9 cellular contexts compared by ENCODE assay signal in the genomic region with DNA sequence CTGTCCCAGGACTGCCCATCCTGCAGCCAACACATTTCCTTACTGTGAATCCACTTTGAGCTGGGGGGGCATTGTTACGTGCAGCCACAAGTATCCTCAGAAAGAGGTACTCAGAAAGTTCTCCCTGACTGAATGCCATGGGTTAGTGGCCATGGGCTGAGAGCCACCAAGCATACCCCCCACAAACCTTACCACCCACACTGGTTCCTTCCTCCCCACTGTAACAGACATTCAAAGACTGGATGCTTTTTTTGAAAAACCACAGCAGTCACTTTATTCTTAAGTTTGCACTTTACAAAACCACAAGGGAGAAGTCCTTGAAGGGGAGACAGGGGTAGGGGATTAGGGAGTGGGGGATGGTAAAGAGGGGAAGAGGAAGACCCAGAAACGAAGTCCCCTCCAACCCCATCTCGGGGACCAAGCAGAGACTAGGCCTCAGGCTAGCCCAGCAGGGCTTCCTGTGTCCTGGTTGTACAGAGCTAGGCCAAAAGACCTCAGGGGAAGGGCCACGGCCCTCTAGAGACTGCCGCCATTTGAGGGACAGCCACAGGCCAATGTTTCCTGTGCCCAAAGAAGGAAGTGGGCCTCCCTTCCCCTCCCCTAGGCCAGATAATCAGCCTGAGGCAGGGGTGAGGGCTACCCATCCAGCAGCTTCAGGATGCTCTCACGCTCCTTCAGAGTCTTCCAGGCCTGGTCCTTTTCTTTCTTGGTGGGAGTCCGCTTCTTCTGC. TPM values are rescaled to one million over a fixed set of nuclear protein-coding genes. Genes with fewer than 3 reads are reported as not detected.
DNase-seq lines count a peak whose midpoint lies in the region; ATAC-seq, FAIRE-seq and TF ChIP-seq lines count a peak whose summit lies in the region.
"Had no signal": no experiment of that assay in that cellular context is flagged by ENCODE, and none has a peak within 500 bp of the region (broad histone marks: within the 10 kb centered on the region; RNA-seq: fewer than 3 reads in every experiment).

No MANE protein-coding gene starts in this region.

- 61 to 80% (median 71%) methylated on average over 7 of the region's 7 CpGs for WGBS in small intestine, 3 donors
- 87% methylated on average over 7 of the region's 7 CpGs for WGBS in hepatocyte (ENCODE audit: low lambda C conversion rate, missing lambda C conversion rate)

- peak; percentile 22 for TF ChIP-seq POLR2A in NB4 (IDR thresholded peaks at IDR 0.05; ENCODE audit: extremely low read depth, insufficient read length)

- H3K4me3 ChIP-seq in DND-41 (ENCODE audit: low read depth in 1 of 2, low read length in 2 of 2) (no peak overlapping the region), NB4 (ENCODE audit: low read depth, low read length) (no peak overlapping the region), small intestine (ENCODE audit: low read depth in 1 of 2, low read length in 2 of 2) (no peak overlapping the region), hepatocyte (no peak overlapping the region)
- H3K4me3 ChIP-seq: psoas muscle had no signal

- H3K36me3 ChIP-seq in DND-41 (ENCODE audit: insufficient read depth, low read length): peaks cover 25% of the 10 kb centered on the region
- peaks cover 4 to 5% of the 10 kb centered on the region in 2 donors for H3K36me3 ChIP-seq in small intestine (ENCODE audit: control insufficient read depth in 2 of 2, insufficient read depth in 2 of 2, low read length in 2 of 2)
- no peaks in the 10 kb centered on the region for H3K36me3 ChIP-seq in hepatocyte (replicated peaks; ENCODE audit: insufficient read depth, low read depth)

- H3K79me2 ChIP-seq in DND-41 (ENCODE audit: insufficient read depth, low read length): no peaks in the 10 kb centered on the region
- H3K79me2 ChIP-seq in hepatocyte: no peaks in the 10 kb centered on the region

- peaks cover 8% of the 10 kb centered on the region for H3K27me3 ChIP-seq in DND-41 (ENCODE audit: insufficient read depth, low read length, poor library complexity)
- H3K27me3 ChIP-seq in small intestine (ENCODE audit: control insufficient read depth in 2 of 2, insufficient read depth in 2 of 2, low read length in 2 of 2): no peaks in the 10 kb centered on the region
- H3K27me3 ChIP-seq in hepatocyte: no peaks in the 10 kb centered on the region

- H4K20me1 ChIP-seq in DND-41 (ENCODE audit: insufficient read depth, low read length) (peaks cover 31% of the 10 kb centered on the region), hepatocyte (ENCODE audit: insufficient read depth, poor library complexity, severe bottlenecking) (no peaks in the 10 kb centered on the region)

- peak overlapping the region; percentile 89 for H3K27ac Mint-ChIP-seq in activated naive CD8-positive, alpha-beta T cell treated with anti-CD3 and anti-CD28 coated beads, Interleukin-2, amount 50 U/mL, for 24 hours

- H3K36me3 Mint-ChIP-seq in activated naive CD8-positive, alpha-beta T cell treated with anti-CD3 and anti-CD28 coated beads, Interleukin-2, amount 50 U/mL, for 24 hours (ENCODE audit: low read depth): peaks cover 37% of the 10 kb centered on the region

- H3K27me3 Mint-ChIP-seq in activated naive CD8-positive, alpha-beta T cell treated with anti-CD3 and anti-CD28 coated beads, Interleukin-2, amount 50 U/mL, for 24 hours: no peaks in the 10 kb centered on the region

- H3K4me1 ChIP-seq in DND-41 (ENCODE audit: insufficient read depth, low read length) (peaks cover 28% of the 10 kb centered on the region), small intestine (ENCODE audit: control insufficient read depth in 2 of 2, insufficient read depth in 1 of 2, low read depth in 1 of 2, low read length in 1 of 2) (peaks cover 6 to 13% of the 10 kb centered on the region in 2 donors), hepatocyte (ENCODE audit: insufficient read depth) (no peaks in the 10 kb centered on the region)
- H3K4me1 ChIP-seq: psoas muscle had no signal

- H3K9me3 Mint-ChIP-seq in activated naive CD8-positive, alpha-beta T cell treated with anti-CD3 and anti-CD28 coated beads, Interleukin-2, amount 50 U/mL, for 24 hours: no peaks in the 10 kb centered on the region

- peak overlapping the region; percentile 4; the same call in 1 of the 2 replicates for H3K9ac ChIP-seq in DND-41 (ENCODE audit: low read depth, low read length)

- no peaks in the 10 kb centered on the region for H3K9me2 ChIP-seq in hepatocyte (replicated peaks; ENCODE audit: insufficient read depth)

- H2AFZ ChIP-seq in DND-41 (ENCODE audit: low read depth, low read length) (no peak overlapping the region), hepatocyte (no peak overlapping the region)

- H3K27ac ChIP-seq in DND-41 (ENCODE audit: low read length) (peak overlapping the region; percentile 62), small intestine (ENCODE audit: low read depth in 1 of 2, low read length in 1 of 2) (peak overlapping the region; percentile 15 to 57), hepatocyte (no peak overlapping the region)
- H3K27ac ChIP-seq: psoas muscle had no signal

- peak; percentile 92 for ATAC-seq in DND-41 (ENCODE audit: insufficient read depth, low read depth)
- ATAC-seq in GM21447 (IDR thresholded peaks at IDR 0.05; ENCODE audit: unreplicated experiment): peak; percentile 60
- ATAC-seq in activated naive CD8-positive, alpha-beta T cell treated with anti-CD3 and anti-CD28 coated beads, Interleukin-2, amount 50 U/mL, for 24 hours: peak; percentile 64
- ATAC-seq in HG03095 (IDR thresholded peaks at IDR 0.05; ENCODE audit: unreplicated experiment): no peak

- TF ChIP-seq CTCF in DND-41 (IDR thresholded peaks at IDR 0.05; ENCODE audit: borderline replicate concordance, extremely low read depth, low read length, poor library complexity, severe bottlenecking) (no peak), NB4 (IDR thresholded peaks at IDR 0.05; ENCODE audit: low read depth, low read length) (no peak), hepatocyte (IDR thresholded peaks at IDR 0.05; ENCODE audit: poor library complexity) (no peak)

- peak overlapping the region; percentile 42 for H3K4me3 Mint-ChIP-seq in activated naive CD8-positive, alpha-beta T cell treated with anti-CD3 and anti-CD28 coated beads, Interleukin-2, amount 50 U/mL, for 24 hours

- peak overlapping the region; percentile 39; the same call in 1 of the 2 replicates for H3K4me2 ChIP-seq in DND-41 (ENCODE audit: insufficient read depth, low read length)
- no peak overlapping the region for H3K4me2 ChIP-seq in hepatocyte

- H3K9me3 ChIP-seq in DND-41 (ENCODE audit: insufficient read depth, low read length, severe bottlenecking) (no peaks in the 10 kb centered on the region), small intestine (ENCODE audit: control insufficient read depth, low read depth) (no peaks in the 10 kb centered on the region), hepatocyte (ENCODE audit: low read depth) (no peaks in the 10 kb centered on the region)
- H3K9me3 ChIP-seq: psoas muscle had no signal

- FAIRE-seq in small intestine (lab: Jason Lieb, UNC): no peak

- peaks cover 69% of the 10 kb centered on the region for H3K4me1 Mint-ChIP-seq in activated naive CD8-positive, alpha-beta T cell treated with anti-CD3 and anti-CD28 coated beads, Interleukin-2, amount 50 U/mL, for 24 hours

- DNase-seq in DND-41: peak; percentile 73
- peak; percentile 99 for DNase-seq in NB4 (ENCODE audit: low read depth)
- peak; percentile 65 for DNase-seq in activated naive CD8-positive, alpha-beta T cell treated with anti-CD3 and anti-CD28 coated beads, Interleukin-2, amount 50 U/mL, for 24 hours
- no peak for DNase-seq in small intestine
- no peak for DNase-seq in SHP77 (lab: John Stamatoyannopoulos, UW)
- DNase-seq in hepatocyte (ENCODE audit: low spot score): no peak
- DNase-seq: psoas muscle had no signal

RNA-seq across cellular contexts. Expression of a gene that starts 10.1 kb away (rescaled TPM):
- polyA plus RNA-seq in small intestine: 10 to 100 TPM; 10.1 to 22.5 (median 17.8) TPM
- 9.7 and 11.8 TPM in 2 replicates for total RNA-seq in hepatocyte
- 12.4 and 16.1 TPM in 2 replicates for polyA plus RNA-seq in hepatocyte

RNA-seq across cellular contexts. Expression of a gene that starts 12.4 kb away (rescaled TPM):
- polyA plus RNA-seq in small intestine (10 to 100 TPM; 41.1 to 59.0 (median 43.0) TPM), hepatocyte (55.5 and 61.2 TPM in 2 replicates)
- 65.5 and 70.4 TPM in 2 replicates for total RNA-seq in hepatocyte

RNA-seq across cellular contexts. Expression of a gene that starts 13.0 kb away (rescaled TPM):
- polyA plus RNA-seq in small intestine (100 to 1,000 TPM; 143 to 178 (median 151) TPM), hepatocyte (132 and 149 TPM in 2 replicates)
- total RNA-seq in hepatocyte: 175 and 182 TPM in 2 replicates

RNA-seq across cellular contexts. Expression of a gene that starts 30.1 kb away (rescaled TPM):
- 10 to 100 TPM; 25.4 to 51.0 (median 35.1) TPM for polyA plus RNA-seq in small intestine
- total RNA-seq in hepatocyte: 34.7 and 38.7 TPM in 2 replicates
- 43.2 and 48.9 TPM in 2 replicates for polyA plus RNA-seq in hepatocyte

RNA-seq across cellular contexts. Expression of a gene that starts 30.2 kb away (rescaled TPM):
- polyA plus RNA-seq in small intestine (10 to 100 TPM; 20.8 to 23.2 (median 21.9) TPM), hepatocyte (27.4 and 52.2 TPM in 2 replicates)
- total RNA-seq in hepatocyte: 20.5 and 21.5 TPM in 2 replicates

Comparison
In these comparisons a context has a peak if more than half of its experiments do, and no peak if none do; other contexts are left out.
1. DNase-seq: peak in DND-41 (single experiment), NB4 (single experiment) and activated naive CD8-positive, alpha-beta T cell treated with anti-CD3 and anti-CD28 coated beads, Interleukin-2, amount 50 U/mL, for 24 hours (single experiment); none in small intestine (single experiment), SHP77 (0 of 2) and hepatocyte (single experiment).